8 cellular contexts compared by ENCODE assay signal in genomic region chr1:144103156-144103880, GRCh38.
DNase-seq lines count a peak whose midpoint lies in the region; ATAC-seq and TF ChIP-seq lines count a peak whose summit lies in the region.
"Not testable (repeated sequence)": the region's sequence is repeated elsewhere in the genome, so short reads cannot be mapped to it uniquely, and the experiment has no call there.

No MANE protein-coding gene starts in this region.

- H2AK5ac ChIP-seq in H9 (ENCODE audit: insufficient read length, low read length) = not testable (repeated sequence)

- not testable (repeated sequence) for H2BK5ac ChIP-seq in H9 (ENCODE audit: insufficient read length, low read length)

- not testable (repeated sequence) for H3K27ac ChIP-seq in H9 (ENCODE audit: insufficient read length, low read depth, low read length); heart right ventricle; upper lobe of right lung

- not testable (repeated sequence) for H3K23me2 ChIP-seq in H9 (ENCODE audit: insufficient read length, low read depth, low read length, poor library complexity, severe bottlenecking)

- ATAC-seq in activated B cell treated with CpG ODN at 0.5 μM for 24 hours (ENCODE audit: low read depth) = not testable (repeated sequence)
- ATAC-seq in heart right ventricle (peak in 4 of 8 donors; percentile 31 to 72 (median 40)), upper lobe of right lung (peak; percentile 48)
- ATAC-seq in natural killer cell treated with Interleukin-12 subunit alpha and Interleukin-12 subunit beta and Interleukin-15 and Interleukin-18, amount 100 ng/mL, for 72 hours = peak; percentile 52 to 71

- not testable (repeated sequence) for H3K4me1 ChIP-seq in H9 (ENCODE audit: insufficient read depth, low read length); heart right ventricle; upper lobe of right lung

- H3K79me1 ChIP-seq in H9 (ENCODE audit: insufficient read depth, low read depth, low read length, poor library complexity, severe bottlenecking) = not testable (repeated sequence)

- H3K4me2 ChIP-seq in H9 (ENCODE audit: insufficient read depth, insufficient read length, low read length) = not testable (repeated sequence)

- not testable (repeated sequence) for H3K9ac ChIP-seq in H9 (ENCODE audit: extremely low read depth, insufficient read length, low read length)

- H3K14ac ChIP-seq in H9 (ENCODE audit: insufficient read depth, low read length) = peak overlapping the region; percentile 62; the same call in 1 of the 2 replicates

- not testable (repeated sequence) for H3K56ac ChIP-seq in H9 (ENCODE audit: insufficient read length, low read depth, low read length)

- in situ Hi-C loops in astrocyte of the spinal cord (cut with HindIII; ENCODE audit: low sequenced_read_pairs) = not testable (repeated sequence)

- H2BK15ac ChIP-seq in H9 (ENCODE audit: low read depth, low read length) = not testable (repeated sequence)

- H3K4ac ChIP-seq in H9 (ENCODE audit: low read depth, low read length) = peak overlapping the region; percentile 91; the same call in 1 of the 2 replicates

- not testable (repeated sequence) for H4K5ac ChIP-seq in H9 (ENCODE audit: insufficient read length, low read depth, low read length)

- not testable (repeated sequence) for H2BK20ac ChIP-seq in H9 (ENCODE audit: low read depth, low read length, poor library complexity, severe bottlenecking)

- not testable (repeated sequence) for H3K79me2 ChIP-seq in H9 (ENCODE audit: insufficient read depth, low read length)

- H4K91ac ChIP-seq in H9 (ENCODE audit: insufficient read length, low read depth, low read length) = peak overlapping the region; percentile 98

- not testable (repeated sequence) for H3K4me1 Mint-ChIP-seq in H9; activated B cell treated with CpG ODN at 0.5 μM for 24 hours; natural killer cell treated with Interleukin-12 subunit alpha and Interleukin-12 subunit beta and Interleukin-15 and Interleukin-18, amount 100 ng/mL, for 72 hours (ENCODE audit: low read depth in 2 of 2)

- H3K27me3 ChIP-seq in H9 (ENCODE audit: insufficient read depth, low read length); heart right ventricle; upper lobe of right lung: not testable (repeated sequence)

- not testable (repeated sequence) for DNase-seq in H9; natural killer cell treated with Interleukin-12 subunit alpha and Interleukin-12 subunit beta and Interleukin-15 and Interleukin-18, amount 100 ng/mL, for 72 hours (ENCODE audit: low spot score)
- DNase-seq in activated B cell treated with CpG ODN at 0.5 μM for 24 hours (peak; percentile 66), astrocyte of the spinal cord (ENCODE audit: low read depth, low spot score) (peak; percentile 0), heart right ventricle (peak; percentile 57 to 63), upper lobe of right lung (peak; percentile 86)
- DNase-seq in activated T-cell treated with anti-CD3 and anti-CD28 coated beads, Interleukin-2, amount 50 U/mL, for 1 hour = peak; percentile 54
- DNase-seq in stimulated activated CD4-positive, alpha-beta T cell treated with anti-CD3 and anti-CD28 coated beads, Interleukin-2, amount 100 ng/mL, for 48 hours = peak; percentile 18 to 32

- not testable (repeated sequence) for H3K4me3 Mint-ChIP-seq in H9; activated B cell treated with CpG ODN at 0.5 μM for 24 hours; natural killer cell treated with Interleukin-12 subunit alpha and Interleukin-12 subunit beta and Interleukin-15 and Interleukin-18, amount 100 ng/mL, for 72 hours

- H3K36me3 ChIP-seq in heart right ventricle, upper lobe of right lung: not testable (repeated sequence)

- intact Hi-C loops in activated B cell treated with CpG ODN at 0.5 μM for 24 hours (cut with micrococcal nuclease); heart right ventricle (cut with DNase I); upper lobe of right lung (cut with DNase I): not testable (repeated sequence)

- not testable (repeated sequence) for H3K23ac ChIP-seq in H9 (ENCODE audit: insufficient read length, low read depth, low read length)

- POLR2A ChIA-PET in activated B cell treated with CpG ODN at 0.5 μM for 24 hours (lab: Charles Lee) = not testable (repeated sequence)

- not testable (repeated sequence) for H2AFZ ChIP-seq in H9 (ENCODE audit: low read length)

- H3T11ph ChIP-seq in H9 (ENCODE audit: low read length) = not testable (repeated sequence)

- peak overlapping the region; percentile 4 for H3K18ac ChIP-seq in H9 (ENCODE audit: insufficient read length, low read depth, low read length)

- not testable (repeated sequence) for H4K8ac ChIP-seq in H9 (replicated peaks; ENCODE audit: insufficient read length, low read depth, low read length)

- H3K27ac Mint-ChIP-seq in H9; activated B cell treated with CpG ODN at 0.5 μM for 24 hours; natural killer cell treated with Interleukin-12 subunit alpha and Interleukin-12 subunit beta and Interleukin-15 and Interleukin-18, amount 100 ng/mL, for 72 hours: not testable (repeated sequence)

- CTCF ChIA-PET in activated B cell treated with CpG ODN at 0.5 μM for 24 hours (lab: Charles Lee) = not testable (repeated sequence)

- H3K9me3 ChIP-seq in H9 (ENCODE audit: control insufficient read depth, low read depth, low read length); heart right ventricle; upper lobe of right lung: not testable (repeated sequence)

- H3K9me3 Mint-ChIP-seq in H9 = peaks cover 11 to 18% of the 10 kb centered on the region in 2 experiments; a peak in 3 of 5 replicates
- H3K9me3 Mint-ChIP-seq in activated B cell treated with CpG ODN at 0.5 μM for 24 hours; natural killer cell treated with Interleukin-12 subunit alpha and Interleukin-12 subunit beta and Interleukin-15 and Interleukin-18, amount 100 ng/mL, for 72 hours: not testable (repeated sequence)

- H2BK120ac ChIP-seq in H9 (ENCODE audit: low read depth, low read length, poor library complexity, severe bottlenecking) = not testable (repeated sequence)

- not testable (repeated sequence) for H3K27me3 Mint-ChIP-seq in H9 (ENCODE audit: low read depth); activated B cell treated with CpG ODN at 0.5 μM for 24 hours; natural killer cell treated with Interleukin-12 subunit alpha and Interleukin-12 subunit beta and Interleukin-15 and Interleukin-18, amount 100 ng/mL, for 72 hours

- H2BK12ac ChIP-seq in H9 (ENCODE audit: insufficient read length, low read depth, low read length) = not testable (repeated sequence)

- not testable (repeated sequence) for H3K4me3 ChIP-seq in astrocyte of the spinal cord (ENCODE audit: low read depth, low read length); heart right ventricle; upper lobe of right lung

- not testable (repeated sequence) for H4K20me1 ChIP-seq in H9 (ENCODE audit: control insufficient read depth, insufficient read depth, insufficient read length)

- no CpG with 5 or more reads among the region's 6 CpGs for WGBS in H9 (ENCODE audit: extremely low coverage, insufficient read length, low lambda C conversion rate)
- WGBS in heart right ventricle, 2 donors = 92 to 93% methylated on average over 4 of the region's 6 CpGs

- H3K36me3 Mint-ChIP-seq in H9 (ENCODE audit: insufficient read depth in 1 of 3, low read depth in 3 of 3); activated B cell treated with CpG ODN at 0.5 μM for 24 hours (ENCODE audit: low read depth); natural killer cell treated with Interleukin-12 subunit alpha and Interleukin-12 subunit beta and Interleukin-15 and Interleukin-18, amount 100 ng/mL, for 72 hours: not testable (repeated sequence)

- TF ChIP-seq CTCF in H9 (conservative IDR thresholded peaks at IDR 0.05); activated B cell treated with CpG ODN at 0.5 μM for 24 hours (IDR thresholded peaks at IDR 0.05); astrocyte of the spinal cord (IDR thresholded peaks at IDR 0.05; ENCODE audit: low read depth, low read length); heart right ventricle (IDR thresholded peaks at IDR 0.05); upper lobe of right lung (IDR thresholded peaks at IDR 0.05): not testable (repeated sequence)
